ENCODE assay signal across 1 cellular context in genomic region chr1:61079898-61080336, GRCh38.
TF ChIP-seq lines count a peak whose summit lies in the region.

No MANE protein-coding gene starts in this region.

TF ChIP-seq in HepG2, 621 proteins besides CTCF, POLR2A, EP300 and RAD21 (continued from another document and continues in another):
- TF ChIP-seq KDM3A (CRISPR knock-in tag; IDR thresholded peaks at IDR 0.05; ENCODE audit: low read depth) (no peak), ZBTB26 (CRISPR knock-in tag; IDR thresholded peaks at IDR 0.05; ENCODE audit: borderline replicate concordance) (peak; percentile 36; the same call in 1 of the 2 replicates), ZNF782 (CRISPR knock-in tag; IDR thresholded peaks at IDR 0.05; ENCODE audit: borderline replicate concordance) (no peak), ZNF331 (CRISPR knock-in tag; IDR thresholded peaks at IDR 0.05) (peak; percentile 17; the same call in 1 of the 2 replicates), STAT5B (CRISPR knock-in tag; IDR thresholded peaks at IDR 0.05) (no peak), ZNF205 (CRISPR knock-in tag; IDR thresholded peaks at IDR 0.05) (peak; percentile 66; the same call in 1 of the 2 replicates), ZNF552 (CRISPR knock-in tag; IDR thresholded peaks at IDR 0.05; ENCODE audit: borderline replicate concordance) (no peak), CBX2 (IDR thresholded peaks at IDR 0.05; ENCODE audit: low read depth, low read length) (no peak), CBX2 (CRISPR knock-in tag; IDR thresholded peaks at IDR 0.05; ENCODE audit: low read depth) (no peak), ZSCAN22 (CRISPR knock-in tag; IDR thresholded peaks at IDR 0.05) (no peak), ZNF274 (CRISPR knock-in tag; IDR thresholded peaks at IDR 0.05) (no peak), MAZ (IDR thresholded peaks at IDR 0.05; ENCODE audit: borderline replicate concordance, low read depth, low read length) (peak; percentile 97), MAZ (CRISPR knock-in tag; IDR thresholded peaks at IDR 0.05; ENCODE audit: low read depth) (peak; percentile 41; the same call in 1 of the 2 replicates), CC2D1A (CRISPR knock-in tag; IDR thresholded peaks at IDR 0.05) (no peak), KDM5A (IDR thresholded peaks at IDR 0.05; ENCODE audit: borderline replicate concordance, low read length) (no peak), ZBTB10 (CRISPR knock-in tag; IDR thresholded peaks at IDR 0.05; ENCODE audit: borderline replicate concordance) (no peak), BHLHE40 (IDR thresholded peaks at IDR 0.05; ENCODE audit: low read length) (no peak), RNF2 (conservative IDR thresholded peaks at IDR 0.05; ENCODE audit: low read depth) (no peak), POLR2G (IDR thresholded peaks at IDR 0.05; ENCODE audit: low read depth, low read length) (no peak), ZFP82 (CRISPR knock-in tag; IDR thresholded peaks at IDR 0.05; ENCODE audit: borderline replicate concordance) (no peak), MED8 (CRISPR knock-in tag; IDR thresholded peaks at IDR 0.05; ENCODE audit: insufficient replicate concordance) (no peak), AKAP8 (CRISPR knock-in tag; IDR thresholded peaks at IDR 0.05) (no peak), PCBP1 (IDR thresholded peaks at IDR 0.05; ENCODE audit: borderline replicate concordance, low read depth, low read length) (no peak), GRHL1 (CRISPR knock-in tag; conservative IDR thresholded peaks at IDR 0.05) (no peak), HNRNPK (IDR thresholded peaks at IDR 0.05; ENCODE audit: low read depth, low read length, poor library complexity, severe bottlenecking) (no peak), ZNF563 (CRISPR knock-in tag; IDR thresholded peaks at IDR 0.05) (no peak), ARID2 (CRISPR knock-in tag; IDR thresholded peaks at IDR 0.05; ENCODE audit: borderline replicate concordance) (no peak), ARNT2 (CRISPR knock-in tag; IDR thresholded peaks at IDR 0.05; ENCODE audit: low read depth) (no peak), ZNF337 (CRISPR knock-in tag; IDR thresholded peaks at IDR 0.05; ENCODE audit: borderline replicate concordance, low read depth) (no peak), PBX3 (CRISPR knock-in tag; IDR thresholded peaks at IDR 0.05; ENCODE audit: borderline replicate concordance) (no peak), KLF13 (CRISPR knock-in tag; IDR thresholded peaks at IDR 0.05) (no peak), ZNF124 (CRISPR knock-in tag; IDR thresholded peaks at IDR 0.05) (0 out of 2 replicates have a peak, but pooled peaks have one; percentile 21), NFRKB (IDR thresholded peaks at IDR 0.05) (no peak), NR2F1 (CRISPR knock-in tag; IDR thresholded peaks at IDR 0.05) (no peak), ZNF543 (CRISPR knock-in tag; IDR thresholded peaks at IDR 0.05) (no peak), KMT2A (CRISPR knock-in tag; IDR thresholded peaks at IDR 0.05) (peak; percentile 91), THAP11 (CRISPR knock-in tag; IDR thresholded peaks at IDR 0.05) (0 out of 2 replicates have a peak, but pooled peaks have one; percentile 15), KDM4B (CRISPR knock-in tag; IDR thresholded peaks at IDR 0.05) (no peak), SMAD9 (CRISPR knock-in tag; IDR thresholded peaks at IDR 0.05) (no peak), ZSCAN9 (CRISPR knock-in tag; IDR thresholded peaks at IDR 0.05; ENCODE audit: borderline replicate concordance) (peak; percentile 61; the same call in 1 of the 2 replicates), DNMT1 (CRISPR knock-in tag; IDR thresholded peaks at IDR 0.05) (no peak), ZNF678 (CRISPR knock-in tag; IDR thresholded peaks at IDR 0.05) (no peak)
- TF ChIP-seq, protein P1, sequence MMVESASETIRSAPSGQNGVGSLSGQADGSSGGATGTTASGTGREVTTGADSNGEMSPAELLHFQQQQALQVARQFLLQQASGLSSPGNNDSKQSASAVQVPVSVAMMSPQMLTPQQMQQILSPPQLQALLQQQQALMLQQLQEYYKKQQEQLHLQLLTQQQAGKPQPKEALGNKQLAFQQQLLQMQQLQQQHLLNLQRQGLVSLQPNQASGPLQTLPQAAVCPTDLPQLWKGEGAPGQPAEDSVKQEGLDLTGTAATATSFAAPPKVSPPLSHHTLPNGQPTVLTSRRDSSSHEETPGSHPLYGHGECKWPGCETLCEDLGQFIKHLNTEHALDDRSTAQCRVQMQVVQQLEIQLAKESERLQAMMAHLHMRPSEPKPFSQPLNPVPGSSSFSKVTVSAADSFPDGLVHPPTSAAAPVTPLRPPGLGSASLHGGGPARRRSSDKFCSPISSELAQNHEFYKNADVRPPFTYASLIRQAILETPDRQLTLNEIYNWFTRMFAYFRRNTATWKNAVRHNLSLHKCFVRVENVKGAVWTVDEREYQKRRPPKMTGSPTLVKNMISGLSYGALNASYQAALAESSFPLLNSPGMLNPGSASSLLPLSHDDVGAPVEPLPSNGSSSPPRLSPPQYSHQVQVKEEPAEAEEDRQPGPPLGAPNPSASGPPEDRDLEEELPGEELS (CRISPR knock-in tag; IDR thresholded peaks at IDR 0.05), result 0 out of 2 replicates have a peak, but pooled peaks have one; percentile 62
- TF ChIP-seq, protein P2, sequence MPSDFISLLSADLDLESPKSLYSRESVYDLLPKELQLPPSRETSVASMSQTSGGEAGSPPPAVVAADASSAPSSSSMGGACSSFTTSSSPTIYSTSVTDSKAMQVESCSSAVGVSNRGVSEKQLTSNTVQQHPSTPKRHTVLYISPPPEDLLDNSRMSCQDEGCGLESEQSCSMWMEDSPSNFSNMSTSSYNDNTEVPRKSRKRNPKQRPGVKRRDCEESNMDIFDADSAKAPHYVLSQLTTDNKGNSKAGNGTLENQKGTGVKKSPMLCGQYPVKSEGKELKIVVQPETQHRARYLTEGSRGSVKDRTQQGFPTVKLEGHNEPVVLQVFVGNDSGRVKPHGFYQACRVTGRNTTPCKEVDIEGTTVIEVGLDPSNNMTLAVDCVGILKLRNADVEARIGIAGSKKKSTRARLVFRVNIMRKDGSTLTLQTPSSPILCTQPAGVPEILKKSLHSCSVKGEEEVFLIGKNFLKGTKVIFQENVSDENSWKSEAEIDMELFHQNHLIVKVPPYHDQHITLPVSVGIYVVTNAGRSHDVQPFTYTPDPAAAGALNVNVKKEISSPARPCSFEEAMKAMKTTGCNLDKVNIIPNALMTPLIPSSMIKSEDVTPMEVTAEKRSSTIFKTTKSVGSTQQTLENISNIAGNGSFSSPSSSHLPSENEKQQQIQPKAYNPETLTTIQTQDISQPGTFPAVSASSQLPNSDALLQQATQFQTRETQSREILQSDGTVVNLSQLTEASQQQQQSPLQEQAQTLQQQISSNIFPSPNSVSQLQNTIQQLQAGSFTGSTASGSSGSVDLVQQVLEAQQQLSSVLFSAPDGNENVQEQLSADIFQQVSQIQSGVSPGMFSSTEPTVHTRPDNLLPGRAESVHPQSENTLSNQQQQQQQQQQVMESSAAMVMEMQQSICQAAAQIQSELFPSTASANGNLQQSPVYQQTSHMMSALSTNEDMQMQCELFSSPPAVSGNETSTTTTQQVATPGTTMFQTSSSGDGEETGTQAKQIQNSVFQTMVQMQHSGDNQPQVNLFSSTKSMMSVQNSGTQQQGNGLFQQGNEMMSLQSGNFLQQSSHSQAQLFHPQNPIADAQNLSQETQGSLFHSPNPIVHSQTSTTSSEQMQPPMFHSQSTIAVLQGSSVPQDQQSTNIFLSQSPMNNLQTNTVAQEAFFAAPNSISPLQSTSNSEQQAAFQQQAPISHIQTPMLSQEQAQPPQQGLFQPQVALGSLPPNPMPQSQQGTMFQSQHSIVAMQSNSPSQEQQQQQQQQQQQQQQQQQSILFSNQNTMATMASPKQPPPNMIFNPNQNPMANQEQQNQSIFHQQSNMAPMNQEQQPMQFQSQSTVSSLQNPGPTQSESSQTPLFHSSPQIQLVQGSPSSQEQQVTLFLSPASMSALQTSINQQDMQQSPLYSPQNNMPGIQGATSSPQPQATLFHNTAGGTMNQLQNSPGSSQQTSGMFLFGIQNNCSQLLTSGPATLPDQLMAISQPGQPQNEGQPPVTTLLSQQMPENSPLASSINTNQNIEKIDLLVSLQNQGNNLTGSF (CRISPR knock-in tag; IDR thresholded peaks at IDR 0.05), result no peak
- TF ChIP-seq, protein P3, sequence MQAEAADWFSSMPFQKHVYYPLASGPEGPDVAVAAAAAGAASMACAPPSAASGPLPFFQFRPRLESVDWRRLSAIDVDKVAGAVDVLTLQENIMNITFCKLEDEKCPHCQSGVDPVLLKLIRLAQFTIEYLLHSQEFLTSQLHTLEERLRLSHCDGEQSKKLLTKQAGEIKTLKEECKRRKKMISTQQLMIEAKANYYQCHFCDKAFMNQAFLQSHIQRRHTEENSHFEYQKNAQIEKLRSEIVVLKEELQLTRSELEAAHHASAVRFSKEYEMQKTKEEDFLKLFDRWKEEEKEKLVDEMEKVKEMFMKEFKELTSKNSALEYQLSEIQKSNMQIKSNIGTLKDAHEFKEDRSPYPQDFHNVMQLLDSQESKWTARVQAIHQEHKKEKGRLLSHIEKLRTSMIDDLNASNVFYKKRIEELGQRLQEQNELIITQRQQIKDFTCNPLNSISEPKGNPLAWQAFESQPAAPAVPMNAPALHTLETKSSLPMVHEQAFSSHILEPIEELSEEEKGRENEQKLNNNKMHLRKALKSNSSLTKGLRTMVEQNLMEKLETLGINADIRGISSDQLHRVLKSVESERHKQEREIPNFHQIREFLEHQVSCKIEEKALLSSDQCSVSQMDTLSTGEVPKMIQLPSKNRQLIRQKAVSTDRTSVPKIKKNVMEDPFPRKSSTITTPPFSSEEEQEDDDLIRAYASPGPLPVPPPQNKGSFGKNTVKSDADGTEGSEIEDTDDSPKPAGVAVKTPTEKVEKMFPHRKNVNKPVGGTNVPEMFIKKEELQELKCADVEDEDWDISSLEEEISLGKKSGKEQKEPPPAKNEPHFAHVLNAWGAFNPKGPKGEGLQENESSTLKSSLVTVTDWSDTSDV (CRISPR knock-in tag; IDR thresholded peaks at IDR 0.05), result no peak
- TF ChIP-seq, protein P4, sequence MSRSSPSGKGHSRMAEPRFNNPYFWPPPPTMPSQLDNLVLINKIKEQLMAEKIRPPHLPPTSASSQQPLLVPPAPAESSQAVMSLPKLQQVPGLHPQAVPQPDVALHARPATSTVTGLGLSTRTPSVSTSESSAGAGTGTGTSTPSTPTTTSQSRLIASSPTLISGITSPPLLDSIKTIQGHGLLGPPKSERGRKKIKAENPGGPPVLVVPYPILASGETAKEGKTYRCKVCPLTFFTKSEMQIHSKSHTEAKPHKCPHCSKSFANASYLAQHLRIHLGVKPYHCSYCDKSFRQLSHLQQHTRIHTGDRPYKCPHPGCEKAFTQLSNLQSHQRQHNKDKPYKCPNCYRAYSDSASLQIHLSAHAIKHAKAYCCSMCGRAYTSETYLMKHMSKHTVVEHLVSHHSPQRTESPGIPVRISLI (CRISPR knock-in tag; IDR thresholded peaks at IDR 0.05; ENCODE audit: borderline replicate concordance), result peak; percentile 20; the same call in 1 of the 2 replicates
- TF ChIP-seq, protein P5, sequence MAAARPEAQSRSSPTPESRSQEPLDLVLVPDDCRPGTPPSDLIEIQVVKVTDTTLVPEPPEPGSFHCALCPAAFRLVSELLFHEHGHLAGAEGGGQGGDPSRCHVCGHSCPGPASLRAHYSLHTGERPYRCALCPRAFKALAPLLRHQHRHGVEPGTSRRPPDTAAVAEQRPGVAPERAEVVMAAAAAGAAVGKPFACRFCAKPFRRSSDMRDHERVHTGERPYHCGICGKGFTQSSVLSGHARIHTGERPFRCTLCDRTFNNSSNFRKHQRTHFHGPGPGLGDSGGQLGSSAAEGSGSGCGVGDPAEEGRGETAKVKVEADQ (CRISPR knock-in tag; IDR thresholded peaks at IDR 0.05; ENCODE audit: borderline replicate concordance), result no peak
